Comparison of ENCODE assay signal across 8 cellular contexts in genomic region chr9:128192601-128193371, GRCh38. TPM values are rescaled to one million over a fixed set of nuclear protein-coding genes. Genes with fewer than 3 reads are reported as not detected.
DNase-seq lines count a peak whose midpoint lies in the region; ATAC-seq and TF ChIP-seq lines count a peak whose summit lies in the region.

No MANE protein-coding gene starts in this region.

- ATAC-seq in gastrocnemius medialis (peak; percentile 81 to 86), GM18517 (IDR thresholded peaks at IDR 0.05; ENCODE audit: unreplicated experiment) (no peak)

- H3K4me1 ChIP-seq in gastrocnemius medialis, result peaks cover 10 to 15% of the 10 kb centered on the region in 2 donors
- peaks cover 4% of the 10 kb centered on the region; the same call in 1 of the 2 replicates for H3K4me1 ChIP-seq in SJCRH30

- H3K9me3 ChIP-seq in gastrocnemius medialis, result no peaks in the 10 kb centered on the region
- no peaks in the 10 kb centered on the region for H3K9me3 ChIP-seq in SJCRH30 (replicated peaks)

- H3K36me3 ChIP-seq in gastrocnemius medialis (peaks cover 0 to 21% of the 10 kb centered on the region in 2 donors), SJCRH30 (peaks cover 14% of the 10 kb centered on the region)

- POLR2A ChIA-PET in HEK293T (lab: Yijun Ruan, JAX), result interaction anchor here (0.6 to 2.0 kb wide), 4 partner anchors 9 to 62 kb away, joined by 3 to 8 read pairs (median 6); partner anchors contain the start of genes BBLN and DNM1

- no peaks in the 10 kb centered on the region for H3K27me3 ChIP-seq in gastrocnemius medialis
- no peaks in the 10 kb centered on the region for H3K27me3 ChIP-seq in SJCRH30

- peak; percentile 79 for DNase-seq in D341Med (ENCODE audit: low spot score)
- peak; percentile 88 for DNase-seq in HEK293T (ENCODE audit: extremely low spot score)
- peak; percentile 94 for DNase-seq in NCI-H774 (lab: John Stamatoyannopoulos, UW)
- DNase-seq in astrocyte of the cerebellum (ENCODE audit: low read depth), result no peak
- peak; percentile 64 for DNase-seq in hepatic stellate cell (ENCODE audit: low spot score)
- peak; percentile 74 to 92 for DNase-seq in gastrocnemius medialis
- no peak for DNase-seq in SJCRH30

- H3K4me3 ChIP-seq in astrocyte of the cerebellum (ENCODE audit: low read depth, low read length) (peak overlapping the region; percentile 19), gastrocnemius medialis (peak overlapping the region; percentile 72 to 92 (median 80)), SJCRH30 (no peak overlapping the region)

- peak overlapping the region; percentile 64 to 93 (median 90) for H3K27ac ChIP-seq in gastrocnemius medialis
- H3K27ac ChIP-seq in SJCRH30, result no peak overlapping the region

- TF ChIP-seq CTCF in astrocyte of the cerebellum (IDR thresholded peaks at IDR 0.05; ENCODE audit: low read depth, low read length, missing control alignments), result peak; percentile 14
- peak in 3 of 5 experiments; percentile 21 to 51 (median 35) for TF ChIP-seq CTCF in gastrocnemius medialis (IDR thresholded peaks at IDR 0.05 in 4 of 5, conservative IDR thresholded peaks at IDR 0.05 in 1 of 5)

- intact Hi-C loops in gastrocnemius medialis (cut with DNase I; ENCODE audit: low total_unique reads), result no loop called here

- TF ChIP-seq POLR2A in gastrocnemius medialis (IDR thresholded peaks at IDR 0.05), result peak; percentile 58 to 71

- CTCF ChIA-PET in HEK293T (lab: Yijun Ruan, JAX), result interaction anchor here (0.5 to 1.5 kb wide), 7 partner anchors 9 to 1826 kb away, joined by 3 to 5 read pairs (median 3); partner anchors contain the start of gene DNM1

- in situ Hi-C loops in astrocyte of the cerebellum (cut with HindIII; ENCODE audit: low sequenced_read_pairs) (no loop called here), gastrocnemius medialis (cut with MboI; ENCODE audit: low sequenced_read_pairs in 4 of 4) (loop anchor here in 1 of 4 donors (25.0 kb wide), 1 partner anchor 145 kb away; the partner anchor contains the start of gene SLC27A4)

TF ChIP-seq in HEK293T, 16 proteins besides CTCF, POLR2A, EP300 and RAD21:
- TF ChIP-seq LEF1 (IDR thresholded peaks at IDR 0.05; ENCODE audit: borderline replicate concordance) (no peak), L3MBTL2 (conservative IDR thresholded peaks at IDR 0.05) (peak; percentile 92), PKNOX1 (IDR thresholded peaks at IDR 0.05) (peak; percentile 98), ARNT (IDR thresholded peaks at IDR 0.05) (peak; percentile 86; the same call in 1 of the 2 replicates)

RNA-seq across cellular contexts. Expression of gene CIZ1, which starts 1.4 kb away (rescaled TPM):
- total RNA-seq in gastrocnemius medialis, result 10 to 100 TPM; 47.8 to 61.3 (median 53.0) TPM
- total RNA-seq in SJCRH30 (2014; rRNA removed; shearing (Covaris generic)), result 72.6 and 85.2 TPM in 2 replicates

RNA-seq across cellular contexts. Expression of gene DNM1, which starts 10.4 kb away (rescaled TPM):
- total RNA-seq in gastrocnemius medialis, result 1 to 10 TPM; 1.8 to 3.8 (median 2.0) TPM
- 1.7 and 3.8 TPM in 2 replicates for total RNA-seq in SJCRH30 (2014; rRNA removed; shearing (Covaris generic))

RNA-seq across cellular contexts. Expression of gene BBLN, which starts 32.7 kb away (rescaled TPM):
- total RNA-seq in gastrocnemius medialis, result 100 to 1,000 TPM in 3 of 4 donors, 10 to 100 TPM in 1; 73.5 to 145 (median 132) TPM
- 33.6 and 42.7 TPM in 2 replicates for total RNA-seq in SJCRH30 (2014; rRNA removed; shearing (Covaris generic))

RNA-seq across cellular contexts. Expression of gene LCN2, which starts 43.5 kb away (rescaled TPM):
- under 1 TPM in 1 of 4 donors, not detected in 3; 1.00 TPM for total RNA-seq in gastrocnemius medialis
- not detected in 2 replicates for total RNA-seq in SJCRH30 (2014; rRNA removed; shearing (Covaris generic))

Comparison
In these comparisons a context has a peak if more than half of its experiments do, and no peak if none do; other contexts are left out.
1. DNase-seq: peak in D341Med (single experiment), HEK293T (single experiment), NCI-H774 (single experiment), hepatic stellate cell (single experiment) and gastrocnemius medialis (2 of 2); none in astrocyte of the cerebellum (single experiment) and SJCRH30 (0 of 2).